In the genomic region with DNA sequence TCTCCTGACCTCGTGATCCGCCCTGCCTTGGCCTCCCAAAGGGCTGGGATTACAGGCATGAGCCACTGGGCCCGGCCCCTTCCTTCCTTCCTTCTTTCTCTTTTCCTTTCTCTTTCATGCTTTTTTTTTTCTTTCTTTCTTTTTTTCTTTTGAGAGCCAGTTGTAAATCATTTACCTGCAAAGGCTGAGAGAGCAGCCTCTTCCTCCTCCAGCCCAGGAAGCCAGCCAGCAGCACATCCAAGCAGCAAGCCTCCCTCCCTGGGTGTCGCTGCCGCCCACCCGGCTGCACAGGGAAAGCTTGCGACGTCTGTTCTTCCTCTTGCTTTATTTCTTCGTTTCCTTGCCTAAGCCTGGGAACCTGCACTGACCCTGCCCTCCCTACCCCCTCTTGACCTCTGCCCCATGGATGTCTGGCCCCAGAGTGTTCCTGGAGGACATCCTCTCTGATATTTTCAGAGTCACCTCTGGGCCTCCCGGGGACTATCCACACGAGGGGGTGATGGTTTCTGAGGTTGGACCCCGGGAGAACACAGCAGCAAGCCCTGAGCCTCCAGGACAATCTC, we compare ENCODE assay signal across 16 cellular contexts.
DNase-seq lines count a peak whose midpoint lies in the region; ATAC-seq, FAIRE-seq and TF ChIP-seq lines count a peak whose summit lies in the region.
"Had no signal": no experiment of that assay in that cellular context is flagged by ENCODE, and none has a peak within 500 bp of the region (broad histone marks: within the 10 kb centered on the region; RNA-seq: fewer than 3 reads in every experiment).

No MANE protein-coding gene starts in this region.

- no peaks in the 10 kb centered on the region for H3K27me3 ChIP-seq in neutrophil

- no peak for FAIRE-seq in D721Med (lab: Jason Lieb, UNC)
- FAIRE-seq: G401.6 had no signal

- no peak overlapping the region for H3K27ac Mint-ChIP-seq in endothelial cell (ENCODE audit: unreplicated experiment)
- no peak overlapping the region for H3K27ac Mint-ChIP-seq in activated T-helper 2 cell treated with anti-CD3 and anti-CD28 coated beads, Interferon-gamma antibody, Interleukin-2, Interleukin-4, amounts not matched to agents 10 μg/mL and 5 μg/mL and 100 μg/mL, durations not matched to agents 14 hours and 24 hours and 36 hours
- H3K27ac Mint-ChIP-seq: stimulated activated naive CD8-positive, alpha-beta T cell treated with anti-CD3 and anti-CD28 coated beads, Interleukin-15, Interleukin-2, amounts not matched to agents 100 ng/mL and 50 ng/mL, for 24 hours had no signal

- no peak overlapping the region for H3K4me3 ChIP-seq in neutrophil (ENCODE audit: low read depth in 1 of 2, low read length in 1 of 2)

- H3K4me1 ChIP-seq in neutrophil (ENCODE audit: control insufficient read depth in 1 of 2, insufficient read depth in 1 of 2, low read depth in 1 of 2, low read length in 1 of 2), result peaks cover 19 to 21% of the 10 kb centered on the region in 2 experiments

- TF ChIP-seq CTCF in D721Med (IDR thresholded peaks at IDR 0.05; ENCODE audit: insufficient read depth, missing control alignments) (no peak), endothelial cell (IDR thresholded peaks at IDR 0.05; ENCODE audit: unreplicated experiment) (no peak), neutrophil (IDR thresholded peaks at IDR 0.05) (no peak)

- H3K27me3 Mint-ChIP-seq in endothelial cell (ENCODE audit: unreplicated experiment), result peaks cover 5% of the 10 kb centered on the region
- H3K27me3 Mint-ChIP-seq in activated T-helper 2 cell treated with anti-CD3 and anti-CD28 coated beads, Interferon-gamma antibody, Interleukin-2, Interleukin-4, amounts not matched to agents 10 μg/mL and 5 μg/mL and 100 μg/mL, durations not matched to agents 14 hours and 24 hours and 36 hours (ENCODE audit: low read depth), result peaks cover 2% of the 10 kb centered on the region

- ATAC-seq in HG03108 (IDR thresholded peaks at IDR 0.05; ENCODE audit: unreplicated experiment) (no peak), GM19397 (IDR thresholded peaks at IDR 0.05; ENCODE audit: unreplicated experiment) (no peak)
- ATAC-seq: PC-3 had no signal

- H3K27ac ChIP-seq in neutrophil, result peak overlapping the region; percentile 63

- H3K9me3 Mint-ChIP-seq in endothelial cell (ENCODE audit: unreplicated experiment), result no peaks in the 10 kb centered on the region
- H3K9me3 Mint-ChIP-seq in activated T-helper 2 cell treated with anti-CD3 and anti-CD28 coated beads, Interferon-gamma antibody, Interleukin-2, Interleukin-4, amounts not matched to agents 10 μg/mL and 5 μg/mL and 100 μg/mL, durations not matched to agents 14 hours and 24 hours and 36 hours, result no peaks in the 10 kb centered on the region
- H3K9me3 Mint-ChIP-seq: stimulated activated naive CD8-positive, alpha-beta T cell treated with anti-CD3 and anti-CD28 coated beads, Interleukin-15, Interleukin-2, amounts not matched to agents 100 ng/mL and 50 ng/mL, for 24 hours had no signal

- H3K9me3 ChIP-seq in neutrophil, result no peaks in the 10 kb centered on the region

- intact Hi-C loops in activated T-helper 2 cell treated with anti-CD3 and anti-CD28 coated beads, Interferon-gamma antibody, Interleukin-2, Interleukin-4, amounts not matched to agents 10 μg/mL and 5 μg/mL and 100 μg/mL, durations not matched to agents 14 hours and 24 hours and 36 hours (cut with micrococcal nuclease), result no loop called here

- H3K4me3 Mint-ChIP-seq in endothelial cell (ENCODE audit: unreplicated experiment), result no peak overlapping the region
- H3K4me3 Mint-ChIP-seq in activated T-helper 2 cell treated with anti-CD3 and anti-CD28 coated beads, Interferon-gamma antibody, Interleukin-2, Interleukin-4, amounts not matched to agents 10 μg/mL and 5 μg/mL and 100 μg/mL, durations not matched to agents 14 hours and 24 hours and 36 hours (ENCODE audit: low read depth), result no peak overlapping the region
- H3K4me3 Mint-ChIP-seq: stimulated activated naive CD8-positive, alpha-beta T cell treated with anti-CD3 and anti-CD28 coated beads, Interleukin-15, Interleukin-2, amounts not matched to agents 100 ng/mL and 50 ng/mL, for 24 hours had no signal

- H3K36me3 ChIP-seq in neutrophil, result no peaks in the 10 kb centered on the region

- DNase-seq in D721Med (ENCODE audit: insufficient read length, low spot score) (peak; percentile 13), HK-2 (ENCODE audit: unreplicated experiment) (peak; percentile 76), endothelial cell (ENCODE audit: low spot score) (peak; percentile 17)
- no peak for DNase-seq in activated T-cell treated with anti-CD3 and anti-CD28 coated beads, Interleukin-2, amount 50 U/mL, for 1 hour
- DNase-seq in activated T-helper 2 cell treated with anti-CD3 and anti-CD28 coated beads, Interferon-gamma antibody, Interleukin-2, Interleukin-4, amounts not matched to agents 10 μg/mL and 5 μg/mL and 100 μg/mL, durations not matched to agents 14 hours and 24 hours and 36 hours (ENCODE audit: low spot score), result no peak
- DNase-seq: activated CD4-positive, alpha-beta T cell treated with anti-CD3 and anti-CD28 coated beads, Interleukin-2, amount 50 U/mL, for 4 hours; C1 segment of cervical spinal cord; erythroblast; mesendoderm; PC-3; stimulated activated CD4-positive, alpha-beta T cell treated with anti-CD3 and anti-CD28 coated beads, Interleukin-4, amount 100 ng/mL, for 4 hours had no signal

- H3K36me3 Mint-ChIP-seq in endothelial cell (ENCODE audit: low read depth, unreplicated experiment), result no peaks in the 10 kb centered on the region
- H3K36me3 Mint-ChIP-seq in activated T-helper 2 cell treated with anti-CD3 and anti-CD28 coated beads, Interferon-gamma antibody, Interleukin-2, Interleukin-4, amounts not matched to agents 10 μg/mL and 5 μg/mL and 100 μg/mL, durations not matched to agents 14 hours and 24 hours and 36 hours (ENCODE audit: low read depth), result no peaks in the 10 kb centered on the region

- peaks cover 5% of the 10 kb centered on the region for H3K4me1 Mint-ChIP-seq in endothelial cell (ENCODE audit: unreplicated experiment)
- H3K4me1 Mint-ChIP-seq in activated T-helper 2 cell treated with anti-CD3 and anti-CD28 coated beads, Interferon-gamma antibody, Interleukin-2, Interleukin-4, amounts not matched to agents 10 μg/mL and 5 μg/mL and 100 μg/mL, durations not matched to agents 14 hours and 24 hours and 36 hours (ENCODE audit: low read depth), result peaks cover 5% of the 10 kb centered on the region

Comparison
In these comparisons a context has a peak if more than half of its experiments do, and no peak if none do; other contexts are left out.
1. DNase-seq: peak in D721Med (single experiment), HK-2 (single experiment) and endothelial cell (single experiment); none in activated T-cell treated with anti-CD3 and anti-CD28 coated beads, Interleukin-2, amount 50 U/mL, for 1 hour (single experiment) and activated T-helper 2 cell treated with anti-CD3 and anti-CD28 coated beads, Interferon-gamma antibody, Interleukin-2, Interleukin-4, amounts not matched to agents 10 μg/mL and 5 μg/mL and 100 μg/mL, durations not matched to agents 14 hours and 24 hours and 36 hours (single experiment).